Comparison of ENCODE assay signal across 8 cellular contexts in the genomic region with DNA sequence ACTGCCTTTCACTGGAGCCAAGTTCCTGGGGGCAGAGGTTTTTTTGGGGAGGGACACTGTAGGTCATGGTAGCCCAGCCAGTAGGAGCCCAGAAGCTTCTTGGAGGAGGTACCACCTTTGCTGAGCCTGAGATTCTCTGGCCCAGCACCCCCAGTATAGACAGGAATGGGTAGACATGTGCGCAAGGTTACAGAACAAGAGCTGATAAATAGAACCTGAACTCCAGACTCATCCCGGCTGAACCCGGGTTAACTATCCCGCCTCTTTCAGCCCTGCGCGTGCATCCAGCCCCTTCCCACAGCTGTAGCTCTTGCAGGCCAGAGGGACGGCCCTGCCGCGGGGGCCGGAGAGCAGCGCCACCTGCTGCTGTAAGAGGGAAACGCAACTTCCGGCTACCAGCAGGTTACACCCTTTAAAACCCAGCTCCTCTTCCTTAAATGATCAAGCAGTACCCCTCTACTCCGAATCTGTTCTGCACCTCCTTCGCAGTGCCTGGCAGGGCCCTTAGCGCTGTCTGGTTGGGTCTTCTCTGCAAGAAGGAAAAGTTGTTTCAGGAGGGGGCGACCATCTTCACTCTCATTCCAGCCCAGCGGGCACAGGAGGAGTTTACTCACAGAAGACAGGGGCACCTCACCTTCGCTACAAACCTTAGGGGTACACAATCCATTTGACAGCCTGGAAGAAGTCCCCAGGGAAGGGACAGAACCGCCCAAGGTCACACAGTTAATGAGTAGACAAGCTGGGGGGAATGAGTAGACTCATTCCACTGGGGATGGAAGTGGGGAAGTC. TPM values are rescaled to one million over a fixed set of nuclear protein-coding genes. Genes with fewer than 3 reads are reported as not detected.
DNase-seq lines count a peak whose midpoint lies in the region; ATAC-seq, FAIRE-seq and TF ChIP-seq lines count a peak whose summit lies in the region.

No MANE protein-coding gene starts in this region.

- peak; percentile 70 for ATAC-seq in GM19328 (IDR thresholded peaks at IDR 0.05; ENCODE audit: unreplicated experiment)
- peak; percentile 86 to 96 (median 91) for ATAC-seq in pancreas

- no peaks in the 10 kb centered on the region for H4K20me1 ChIP-seq in KMS-11 (ENCODE audit: insufficient read depth)

- WGBS in pancreas, 2 donors: 10 to 12% methylated on average over 20 of the region's 20 CpGs

- H3K27ac ChIP-seq in KMS-11: no peak overlapping the region
- no peak overlapping the region for H3K27ac ChIP-seq in pancreas

- FAIRE-seq in frontal cortex (lab: Jason Lieb, UNC) (no peak), pancreas (lab: Jason Lieb, UNC) (no peak)

- no peak overlapping the region for H3K4me2 ChIP-seq in KMS-11

- intact Hi-C loops in pancreas (cut with DNase I): loop anchor here (10.0 kb wide), 1 partner anchor 291 kb away; no protein-coding TSS in a partner anchor

- H2AFZ ChIP-seq in KMS-11 (ENCODE audit: low read depth): no peak overlapping the region

- H3K4me3 ChIP-seq in BE2C (ENCODE audit: low read depth, low read length) (no peak overlapping the region), KMS-11 (IDR thresholded peaks at IDR 0.05; ENCODE audit: insufficient read depth, low read depth, low read length) (no peak overlapping the region), pancreas (no peak overlapping the region)

- DNase-seq in BE2C (peak; percentile 67), RPMI8226 (peak; percentile 78), frontal cortex (ENCODE audit: low spot score in 2 of 2) (peak; percentile 76 to 82), pancreas (peak; percentile 37 to 91 (median 78)), ureter (ENCODE audit: low spot score) (peak; percentile 70)
- DNase-seq in activated T-helper 9 cell treated with anti-CD3 and anti-CD28 coated beads, Interleukin-2, amount 50 U/mL, for 16 hours (ENCODE audit: low read depth): peak; percentile 43

- no peaks in the 10 kb centered on the region for H3K9me3 ChIP-seq in BE2C
- H3K9me3 ChIP-seq in pancreas: no peaks in the 10 kb centered on the region

- TF ChIP-seq CTCF in BE2C (IDR thresholded peaks at IDR 0.05; ENCODE audit: low read depth, low read length): peak; percentile 79
- peak; percentile 93 for TF ChIP-seq CTCF in KMS-11 (conservative IDR thresholded peaks at IDR 0.05; ENCODE audit: low read depth, low read length)
- TF ChIP-seq CTCF in pancreas (IDR thresholded peaks at IDR 0.05): peak; percentile 86 to 91 (median 90)

- H3K4me1 ChIP-seq in BE2C (no peaks in the 10 kb centered on the region), KMS-11 (ENCODE audit: low read depth, poor library complexity, severe bottlenecking) (peaks cover 11% of the 10 kb centered on the region), pancreas (peaks cover 0 to 8% (median 6%) of the 10 kb centered on the region in 3 donors)

- H3K27me3 ChIP-seq in BE2C (no peaks in the 10 kb centered on the region), KMS-11 (ENCODE audit: insufficient read depth, low read depth) (no peaks in the 10 kb centered on the region), pancreas (no peaks in the 10 kb centered on the region)

- peaks cover 1% of the 10 kb centered on the region; the same call in 1 of the 2 replicates for H3K79me2 ChIP-seq in KMS-11 (ENCODE audit: insufficient read depth, low read depth)

- H3K9ac ChIP-seq in KMS-11: no peak overlapping the region

- no peaks in the 10 kb centered on the region; the same call in 1 of the 2 replicates for H3K36me3 ChIP-seq in BE2C
- H3K36me3 ChIP-seq in KMS-11 (ENCODE audit: insufficient read depth): peaks cover 5% of the 10 kb centered on the region
- peaks cover 0 to 14% (median 13%) of the 10 kb centered on the region in 3 donors for H3K36me3 ChIP-seq in pancreas

RNA-seq across cellular contexts. Expression of a gene that starts 7.5 kb away (rescaled TPM):
- polyA plus RNA-seq in BE2C (2012; ENCODE audit: insufficient read depth, insufficient read length, low read depth): 26.3 TPM
- total RNA-seq in frontal cortex: 12.6 TPM
- total RNA-seq in pancreas: 1 to 10 TPM; 5.6 to 9.4 (median 7.6) TPM
- polyA plus RNA-seq in pancreas: 10 to 100 TPM in 1 of 2 donors, 1 to 10 TPM in 1; 4.5 to 10.5 TPM
- total RNA-seq in ureter: 16.4 TPM

RNA-seq across cellular contexts. Expression of a gene that starts 30.1 kb away (rescaled TPM):
- polyA plus RNA-seq in BE2C (2012; ENCODE audit: insufficient read depth, insufficient read length, low read depth): 11.2 TPM
- total RNA-seq in frontal cortex (1.6 TPM), pancreas (under 1 TPM in 4 of 6 donors, not detected in 2; 0.04 to 0.09 (median 0.06) TPM), ureter (not detected)
- polyA plus RNA-seq in pancreas: under 1 TPM; 0.19 to 0.63 TPM

RNA-seq across cellular contexts. Expression of a gene that starts 35.4 kb away (rescaled TPM):
- polyA plus RNA-seq in BE2C (2012; ENCODE audit: insufficient read depth, insufficient read length, low read depth): not detected
- total RNA-seq in frontal cortex (under 0.01 TPM), pancreas (under 1 TPM in 5 of 6 donors, not detected in 1; 0.16 to 0.21 (median 0.19) TPM), ureter (0.65 TPM)
- under 1 TPM; 0.45 to 0.80 TPM for polyA plus RNA-seq in pancreas
